ENCODE assay signal across 1 cellular context in the genomic region with DNA sequence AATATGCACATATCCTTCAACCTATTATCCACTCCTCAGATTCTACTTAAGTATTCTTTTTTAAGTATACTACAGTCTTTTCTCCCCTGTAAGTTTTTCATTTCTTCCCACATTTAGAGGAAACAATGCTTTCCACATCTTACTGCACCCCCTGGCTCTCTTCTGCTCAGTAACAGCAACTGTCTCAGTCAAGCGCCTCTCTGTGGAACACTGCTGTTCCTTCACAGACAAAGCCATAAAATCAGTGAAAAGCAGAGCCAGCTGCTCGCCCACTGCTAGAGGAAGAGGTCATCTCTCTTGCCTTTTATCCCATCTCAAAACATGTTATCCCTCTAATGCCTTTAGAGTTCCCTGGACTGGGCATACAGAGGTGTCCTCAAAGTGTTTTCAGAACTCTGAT.
TF ChIP-seq lines count a peak whose summit lies in the region.

No MANE protein-coding gene starts in this region.

TF ChIP-seq in GM23338, 12 proteins besides CTCF, POLR2A, EP300 and RAD21 (continued from another document):
- TF ChIP-seq POLR2AphosphoS5 (IDR thresholded peaks at IDR 0.05; ENCODE audit: low read depth) (no peak), ZNF114 (CRISPR knock-in tag; IDR thresholded peaks at IDR 0.05) (no peak)
